In genomic region chr9:93677061-93677571, GRCh38 we compare ENCODE assay signal across 18 cellular contexts.
DNase-seq lines count a peak whose midpoint lies in the region; ATAC-seq, FAIRE-seq and TF ChIP-seq lines count a peak whose summit lies in the region.
"Had no signal": no experiment of that assay in that cellular context is flagged by ENCODE, and none has a peak within 500 bp of the region (broad histone marks: within the 10 kb centered on the region; RNA-seq: fewer than 3 reads in every experiment).

No MANE protein-coding gene starts in this region.

- intact Hi-C loops in activated CD4-positive, alpha-beta T cell treated with anti-CD3 and anti-CD28 coated beads for 36 hours (cut with DNase I, micrococcal nuclease) = no loop called here
- intact Hi-C loops in body of pancreas (cut with DNase I) = no loop called here
- intact Hi-C loops in kidney (cut with DNase I) = no loop called here
- intact Hi-C loops in testis (cut with DNase I; ENCODE audit: low total_unique reads) = no loop called here

- WGBS in body of pancreas, 2 donors = 93 to 100% methylated on average over 5 to 12 of the region's 12 CpGs
- 89 to 92% methylated on average over 10 to 12 of the region's 12 CpGs for WGBS in testis, 2 donors

- CTCF ChIA-PET in activated CD4-positive, alpha-beta T cell treated with anti-CD3 and anti-CD28 coated beads for 36 hours (lab: Charles Lee) = no interaction called here
- CTCF ChIA-PET in activated CD4-positive, alpha-beta T cell treated with anti-CD3 and anti-CD28 coated beads, Interleukin-2, amount 10 ng/mL, durations not matched to agents 7 days and 5 days (lab: Charles Lee) = no interaction called here
- CTCF ChIA-PET in HEK293T (lab: Yijun Ruan, JAX) = no interaction called here

- in situ Hi-C loops in GM13976 (cut with MboI; ENCODE audit: low sequenced_read_pairs, unreplicated experiment) = loop anchor here (25.0 kb wide), 1 partner anchor 285 kb away; the partner anchor contains the start of gene BARX1

- TF ChIP-seq POLR2A in body of pancreas (IDR thresholded peaks at IDR 0.05) = no peak
- TF ChIP-seq POLR2A in testis (IDR thresholded peaks at IDR 0.05) = no peak

- no peak overlapping the region for H3K9ac ChIP-seq in kidney (ENCODE audit: low read length in 2 of 2)

- no peaks in the 10 kb centered on the region for H3K9me3 ChIP-seq in body of pancreas
- no peaks in the 10 kb centered on the region for H3K9me3 ChIP-seq in kidney (ENCODE audit: control insufficient read depth in 1 of 2, low read length in 2 of 2)
- H3K9me3 ChIP-seq in testis = no peaks in the 10 kb centered on the region
- H3K9me3 ChIP-seq: A549, tibial nerve had no signal

- H3K4me3 Mint-ChIP-seq in activated CD4-positive, alpha-beta T cell treated with anti-CD3 and anti-CD28 coated beads for 36 hours = no peak overlapping the region
- no peak overlapping the region for H3K4me3 Mint-ChIP-seq in activated CD4-positive, alpha-beta T cell treated with anti-CD3 and anti-CD28 coated beads, Interleukin-2, amount 10 ng/mL, durations not matched to agents 7 days and 5 days
- H3K4me3 Mint-ChIP-seq: activated naive CD4-positive, alpha-beta T cell treated with anti-CD3 and anti-CD28 coated beads, Interleukin-2, amount 50 U/mL, for 24 hours; naive thymus-derived CD8-positive, alpha-beta T cell had no signal

- H3K36me3 Mint-ChIP-seq in activated CD4-positive, alpha-beta T cell treated with anti-CD3 and anti-CD28 coated beads for 36 hours (ENCODE audit: low read depth) = peaks cover 17% of the 10 kb centered on the region
- no peaks in the 10 kb centered on the region for H3K36me3 Mint-ChIP-seq in activated CD4-positive, alpha-beta T cell treated with anti-CD3 and anti-CD28 coated beads, Interleukin-2, amount 10 ng/mL, durations not matched to agents 7 days and 5 days (ENCODE audit: low read depth)

- H3K4me3 ChIP-seq in body of pancreas = no peak overlapping the region
- H3K4me3 ChIP-seq in kidney (ENCODE audit: low read length in 2 of 2) = no peak overlapping the region
- no peak overlapping the region for H3K4me3 ChIP-seq in testis
- H3K4me3 ChIP-seq: A549, cardiac muscle cell, tibial nerve had no signal

- H3K4me1 ChIP-seq in body of pancreas = peaks cover 5% of the 10 kb centered on the region
- no peaks in the 10 kb centered on the region for H3K4me1 ChIP-seq in kidney (ENCODE audit: control insufficient read depth in 1 of 2, insufficient read depth in 1 of 2, low read depth in 1 of 2, low read length in 2 of 2)
- no peaks in the 10 kb centered on the region for H3K4me1 ChIP-seq in testis
- H3K4me1 ChIP-seq: A549, tibial nerve had no signal

- FAIRE-seq in kidney (lab: Jason Lieb, UNC) = no peak
- FAIRE-seq: A549, HTR-8/SVneo had no signal

- H3K4me1 Mint-ChIP-seq in activated CD4-positive, alpha-beta T cell treated with anti-CD3 and anti-CD28 coated beads for 36 hours = no peaks in the 10 kb centered on the region
- no peaks in the 10 kb centered on the region for H3K4me1 Mint-ChIP-seq in activated CD4-positive, alpha-beta T cell treated with anti-CD3 and anti-CD28 coated beads, Interleukin-2, amount 10 ng/mL, durations not matched to agents 7 days and 5 days
- H3K4me1 Mint-ChIP-seq: activated naive CD4-positive, alpha-beta T cell treated with anti-CD3 and anti-CD28 coated beads, Interleukin-2, amount 50 U/mL, for 24 hours had no signal

- peak; percentile 1 for DNase-seq in activated CD4-positive, alpha-beta T cell treated with anti-CD3 and anti-CD28 coated beads for 36 hours
- DNase-seq in activated CD4-positive, alpha-beta T cell treated with anti-CD3 and anti-CD28 coated beads, Interleukin-2, amount 10 ng/mL, durations not matched to agents 7 days and 5 days = no peak
- DNase-seq in body of pancreas (peak; percentile 1 to 10 (median 4)), kidney (peak; percentile 51), testis (peak; percentile 8), RKO (ENCODE audit: low spot score) (no peak), GM13976 (ENCODE audit: low spot score) (no peak), HEK293T (ENCODE audit: extremely low spot score) (no peak)
- DNase-seq: DMS79 treated with DMSO at 0.1 percent for 48 hours, NCI-H187 treated with DMSO at 0.1 percent for 48 hours, NCI-H446 treated with DMSO at 0.1 percent for 48 hours, OCI-M1 had no signal

- ATAC-seq in activated CD4-positive, alpha-beta T cell treated with anti-CD3 and anti-CD28 coated beads for 36 hours = no peak
- no peak for ATAC-seq in body of pancreas
- ATAC-seq: A549; naive thymus-derived CD8-positive, alpha-beta T cell had no signal

- H3K27me3 Mint-ChIP-seq in activated CD4-positive, alpha-beta T cell treated with anti-CD3 and anti-CD28 coated beads for 36 hours = no peaks in the 10 kb centered on the region
- no peaks in the 10 kb centered on the region for H3K27me3 Mint-ChIP-seq in activated CD4-positive, alpha-beta T cell treated with anti-CD3 and anti-CD28 coated beads, Interleukin-2, amount 10 ng/mL, durations not matched to agents 7 days and 5 days
- H3K27me3 Mint-ChIP-seq: activated naive CD4-positive, alpha-beta T cell treated with anti-CD3 and anti-CD28 coated beads, Interleukin-2, amount 50 U/mL, for 24 hours; naive thymus-derived CD8-positive, alpha-beta T cell had no signal

- H3K27ac Mint-ChIP-seq in activated CD4-positive, alpha-beta T cell treated with anti-CD3 and anti-CD28 coated beads for 36 hours = no peak overlapping the region
- H3K27ac Mint-ChIP-seq in activated CD4-positive, alpha-beta T cell treated with anti-CD3 and anti-CD28 coated beads, Interleukin-2, amount 10 ng/mL, durations not matched to agents 7 days and 5 days = no peak overlapping the region
- H3K27ac Mint-ChIP-seq: naive thymus-derived CD8-positive, alpha-beta T cell had no signal

- H3K27me3 ChIP-seq in body of pancreas (no peaks in the 10 kb centered on the region), testis (no peaks in the 10 kb centered on the region)
- H3K27me3 ChIP-seq: cardiac muscle cell, tibial nerve had no signal

- no peak for TF ChIP-seq CTCF in body of pancreas (IDR thresholded peaks at IDR 0.05)
- no peak for TF ChIP-seq CTCF in kidney (IDR thresholded peaks at IDR 0.05; ENCODE audit: borderline replicate concordance, extremely low read depth, insufficient read depth)
- no peak for TF ChIP-seq CTCF in testis (IDR thresholded peaks at IDR 0.05)
- TF ChIP-seq CTCF in GM13976 (IDR thresholded peaks at IDR 0.05; ENCODE audit: borderline replicate concordance, control extremely low read depth, extremely low read depth, insufficient read depth, missing control alignments) = no peak

- POLR2A ChIA-PET in activated CD4-positive, alpha-beta T cell treated with anti-CD3 and anti-CD28 coated beads for 36 hours (lab: Charles Lee) = no interaction called here
- POLR2A ChIA-PET in activated CD4-positive, alpha-beta T cell treated with anti-CD3 and anti-CD28 coated beads, Interleukin-2, amount 10 ng/mL, durations not matched to agents 7 days and 5 days (lab: Charles Lee) = no interaction called here
- POLR2A ChIA-PET in HEK293T (lab: Yijun Ruan, JAX) = no interaction called here

- H3K36me3 ChIP-seq in body of pancreas (replicated peaks in 1 of 2; ENCODE audit: insufficient read depth in 1 of 2, low read depth in 2 of 2) = peaks cover 0 to 12% of the 10 kb centered on the region in 2 donors
- H3K36me3 ChIP-seq in kidney (ENCODE audit: control insufficient read depth in 1 of 2, insufficient read depth in 2 of 2, low read length in 2 of 2) = peaks cover 6 to 8% of the 10 kb centered on the region in 2 donors
- no peaks in the 10 kb centered on the region for H3K36me3 ChIP-seq in testis (ENCODE audit: low read depth, missing control alignments)

- H3K27ac ChIP-seq in body of pancreas (no peak overlapping the region), kidney (ENCODE audit: low read depth in 2 of 2, low read length in 2 of 2) (no peak overlapping the region), testis (no peak overlapping the region)
- H3K27ac ChIP-seq: A549, cardiac muscle cell, tibial nerve had no signal

- H3K9me3 Mint-ChIP-seq in activated CD4-positive, alpha-beta T cell treated with anti-CD3 and anti-CD28 coated beads for 36 hours (ENCODE audit: low read depth) = no peaks in the 10 kb centered on the region
- no peaks in the 10 kb centered on the region for H3K9me3 Mint-ChIP-seq in activated CD4-positive, alpha-beta T cell treated with anti-CD3 and anti-CD28 coated beads, Interleukin-2, amount 10 ng/mL, durations not matched to agents 7 days and 5 days
- H3K9me3 Mint-ChIP-seq: activated naive CD4-positive, alpha-beta T cell treated with anti-CD3 and anti-CD28 coated beads, Interleukin-2, amount 50 U/mL, for 24 hours; naive thymus-derived CD8-positive, alpha-beta T cell had no signal

TF ChIP-seq in HEK293T, 16 proteins besides CTCF, POLR2A, EP300 and RAD21:
- TF ChIP-seq ARNT (IDR thresholded peaks at IDR 0.05) (no peak), SUZ12 (IDR thresholded peaks at IDR 0.05) (no peak), PKNOX1 (IDR thresholded peaks at IDR 0.05) (no peak), TARDBP (IDR thresholded peaks at IDR 0.05) (no peak), FOXK2 (IDR thresholded peaks at IDR 0.05) (no peak), BHLHE40 (IDR thresholded peaks at IDR 0.05; ENCODE audit: borderline replicate concordance) (no peak), LEF1 (IDR thresholded peaks at IDR 0.05; ENCODE audit: borderline replicate concordance) (no peak), FOXA1 (IDR thresholded peaks at IDR 0.05) (no peak), NFRKB (IDR thresholded peaks at IDR 0.05) (no peak), ELF4 (IDR thresholded peaks at IDR 0.05) (no peak), CTBP1 (IDR thresholded peaks at IDR 0.05; ENCODE audit: borderline replicate concordance) (no peak), HDGF (IDR thresholded peaks at IDR 0.05; ENCODE audit: borderline replicate concordance) (no peak), ZNF384 (IDR thresholded peaks at IDR 0.05) (no peak), FOXM1 (IDR thresholded peaks at IDR 0.05; ENCODE audit: borderline replicate concordance) (no peak), L3MBTL2 (conservative IDR thresholded peaks at IDR 0.05) (no peak), SP1 (IDR thresholded peaks at IDR 0.05) (no peak)

Comparison
In these comparisons a context has a peak if more than half of its experiments do, and no peak if none do; other contexts are left out.
1. DNase-seq: peak in activated CD4-positive, alpha-beta T cell treated with anti-CD3 and anti-CD28 coated beads for 36 hours (single experiment), body of pancreas (4 of 4), kidney (single experiment) and testis (single experiment); none in activated CD4-positive, alpha-beta T cell treated with anti-CD3 and anti-CD28 coated beads, Interleukin-2, amount 10 ng/mL, durations not matched to agents 7 days and 5 days (single experiment), RKO (single experiment), GM13976 (single experiment) and HEK293T (single experiment).